23 cellular contexts compared by ENCODE assay signal in genomic region chr4:21901831-21902230, GRCh38. TPM values are rescaled to one million over a fixed set of nuclear protein-coding genes. Genes with fewer than 3 reads are reported as not detected.
DNase-seq lines count a peak whose midpoint lies in the region; ATAC-seq lines count a peak whose summit lies in the region.
"Had no signal": no experiment of that assay in that cellular context is flagged by ENCODE, and none has a peak within 500 bp of the region (broad histone marks: within the 10 kb centered on the region; RNA-seq: fewer than 3 reads in every experiment).

No MANE protein-coding gene starts in this region.

- peak; percentile 59 for DNase-seq in EL
- peak; percentile 6 for DNase-seq in RKO (ENCODE audit: low spot score)
- peak; percentile 8 for DNase-seq in epithelial cell of prostate (ENCODE audit: low read depth, low spot score)
- peak; percentile 76 for DNase-seq in kidney tubule cell (ENCODE audit: low spot score)
- no peak for DNase-seq in naive thymus-derived CD4-positive, alpha-beta T cell
- DNase-seq in NCI-H146 (lab: John Stamatoyannopoulos, UW): no peak
- no peak for DNase-seq in NCI-H82 (lab: John Stamatoyannopoulos, UW)
- DNase-seq in NCI-H128 (lab: John Stamatoyannopoulos, UW; ENCODE audit: unreplicated experiment): no peak
- DNase-seq: activated CD4-positive, alpha-beta T cell treated with anti-CD3 and anti-CD28 coated beads for 1 hour; activated CD8-positive, alpha-beta memory T cell treated with anti-CD3 and anti-CD28 coated beads for 24 hours; CD8-positive, alpha-beta memory T cell; DND-41; NCI-H1436; stimulated activated naive CD4-positive, alpha-beta T cell had no signal

- no peak for ATAC-seq in naive thymus-derived CD4-positive, alpha-beta T cell
- ATAC-seq: natural killer cell treated with Interleukin-12 subunit alpha and Interleukin-12 subunit beta and Interleukin-15 and Interleukin-18, amount 100 ng/mL, for 72 hours; Panc1; sciatic nerve had no signal

- no peaks in the 10 kb centered on the region for H3K4me1 ChIP-seq in naive thymus-derived CD4-positive, alpha-beta T cell (ENCODE audit: control insufficient read depth in 2 of 2, insufficient read depth in 2 of 2, low read length in 2 of 2)
- H3K4me1 ChIP-seq: parathyroid adenoma, tibial nerve had no signal

- POLR2A ChIA-PET in naive thymus-derived CD4-positive, alpha-beta T cell (lab: Charles Lee): no interaction called here

- H3K27me3 ChIP-seq in naive thymus-derived CD4-positive, alpha-beta T cell (ENCODE audit: control insufficient read depth in 2 of 2, insufficient read depth in 2 of 2, low read length in 2 of 2): no peaks in the 10 kb centered on the region
- H3K27me3 ChIP-seq: tibial nerve had no signal

- intact Hi-C loops in naive thymus-derived CD4-positive, alpha-beta T cell (cut with micrococcal nuclease): no loop called here

- peaks cover 0 to 16% (median 8%) of the 10 kb centered on the region in 11 donors for H3K9me3 Mint-ChIP-seq in naive thymus-derived CD4-positive, alpha-beta T cell

- H3K9me3 ChIP-seq in naive thymus-derived CD4-positive, alpha-beta T cell (ENCODE audit: control insufficient read depth in 2 of 3, low read length in 3 of 3): peaks cover 0 to 12% (median 0%) of the 10 kb centered on the region in 3 experiments

- no peaks in the 10 kb centered on the region for H3K36me3 ChIP-seq in naive thymus-derived CD4-positive, alpha-beta T cell (ENCODE audit: control insufficient read depth in 2 of 3, insufficient read depth in 3 of 3, low read length in 3 of 3)
- H3K36me3 ChIP-seq: tibial nerve had no signal

- CTCF ChIA-PET in naive thymus-derived CD4-positive, alpha-beta T cell (lab: Charles Lee): no interaction called here

- no peaks in the 10 kb centered on the region for H3K4me1 Mint-ChIP-seq in naive thymus-derived CD4-positive, alpha-beta T cell
- H3K4me1 Mint-ChIP-seq: brain; CD8-positive, alpha-beta memory T cell; memory B cell had no signal

- peaks cover 0 to 4% (median 0%) of the 10 kb centered on the region in 5 donors for H3K36me3 Mint-ChIP-seq in naive thymus-derived CD4-positive, alpha-beta T cell
- H3K36me3 Mint-ChIP-seq: activated naive CD8-positive, alpha-beta T cell; brain; CD8-positive, alpha-beta memory T cell; memory B cell; natural killer cell treated with Interleukin-12 subunit alpha and Interleukin-12 subunit beta and Interleukin-15 and Interleukin-18, amount 100 ng/mL, for 72 hours had no signal

- no peak overlapping the region for H3K27ac Mint-ChIP-seq in naive thymus-derived CD4-positive, alpha-beta T cell
- H3K27ac Mint-ChIP-seq: activated naive CD8-positive, alpha-beta T cell; brain; CD8-positive, alpha-beta memory T cell; dendritic cell treated with granulocyte-macrophage colony-stimulating factor and Interleukin-4, amounts not matched to agents 40 ng/mL and 50 ng/mL, for 4 days; memory B cell; natural killer cell treated with Interleukin-12 subunit alpha and Interleukin-12 subunit beta and Interleukin-15 and Interleukin-18, amount 100 ng/mL, for 72 hours had no signal

- no peaks in the 10 kb centered on the region for H3K27me3 Mint-ChIP-seq in naive thymus-derived CD4-positive, alpha-beta T cell
- H3K27me3 Mint-ChIP-seq: activated naive CD8-positive, alpha-beta T cell; brain; CD8-positive, alpha-beta memory T cell; dendritic cell treated with granulocyte-macrophage colony-stimulating factor and Interleukin-4, amounts not matched to agents 40 ng/mL and 50 ng/mL, for 4 days; memory B cell; natural killer cell treated with Interleukin-12 subunit alpha and Interleukin-12 subunit beta and Interleukin-15 and Interleukin-18, amount 100 ng/mL, for 72 hours had no signal

- H3K4me3 ChIP-seq in naive thymus-derived CD4-positive, alpha-beta T cell (ENCODE audit: low read length): no peak overlapping the region
- H3K4me3 ChIP-seq: tibial nerve had no signal

- peak overlapping the region; percentile 22 for H3K27ac ChIP-seq in epithelial cell of prostate
- H3K27ac ChIP-seq in naive thymus-derived CD4-positive, alpha-beta T cell (ENCODE audit: low read depth, low read length): no peak overlapping the region
- H3K27ac ChIP-seq: parathyroid adenoma, tibial nerve had no signal

- H3K4me3 Mint-ChIP-seq in naive thymus-derived CD4-positive, alpha-beta T cell: no peak overlapping the region
- H3K4me3 Mint-ChIP-seq: activated naive CD8-positive, alpha-beta T cell; brain; CD8-positive, alpha-beta memory T cell; dendritic cell treated with granulocyte-macrophage colony-stimulating factor and Interleukin-4, amounts not matched to agents 40 ng/mL and 50 ng/mL, for 4 days; memory B cell; natural killer cell treated with Interleukin-12 subunit alpha and Interleukin-12 subunit beta and Interleukin-15 and Interleukin-18, amount 100 ng/mL, for 72 hours had no signal

RNA-seq across cellular contexts. Expression of gene KCNIP4, which starts 46.7 kb away (rescaled TPM):
- total RNA-seq in naive thymus-derived CD4-positive, alpha-beta T cell: not detected
- under 1 TPM in 1 of 2 donors, not detected in 1; 0.29 TPM for polyA plus RNA-seq in naive thymus-derived CD4-positive, alpha-beta T cell
- total RNA-seq: CD8-positive, alpha-beta memory T cell; natural killer cell treated with Interleukin-12 subunit alpha and Interleukin-12 subunit beta and Interleukin-15 and Interleukin-18, amount 100 ng/mL, for 72 hours; sciatic nerve; tibial nerve had no signal

Comparison
In these comparisons a context has a peak if more than half of its experiments do, and no peak if none do; other contexts are left out.
1. DNase-seq: peak in EL (single experiment), RKO (single experiment), epithelial cell of prostate (single experiment) and kidney tubule cell (single experiment); none in naive thymus-derived CD4-positive, alpha-beta T cell (0 of 9), NCI-H146 (single experiment), NCI-H82 (single experiment) and NCI-H128 (single experiment).